Comparison of ENCODE assay signal across 5 cellular contexts in genomic region chr17:18521100-18521499, GRCh38. TPM values are rescaled to one million over a fixed set of nuclear protein-coding genes. Genes with fewer than 3 reads are reported as not detected.
"Had no signal": no experiment of that assay in that cellular context is flagged by ENCODE, and none has a peak within 500 bp of the region (broad histone marks: within the 10 kb centered on the region; RNA-seq: fewer than 3 reads in every experiment).

No MANE protein-coding gene starts in this region.

RNA-seq across cellular contexts. Expression of gene LGALS9C, which starts 44.5 kb away (rescaled TPM):
- total RNA-seq: activated CD4-positive, alpha-beta T cell treated with anti-CD3 and anti-CD28 coated beads for 36 hours; ascending aorta; bronchial epithelial cell; cardiac muscle cell; T-helper 17 cell had no signal
- polyA plus RNA-seq: cardiac muscle cell had no signal
